Comparison of ENCODE assay signal across 22 cellular contexts in genomic region chr2:241359481-241360045, GRCh38. TPM values are rescaled to one million over a fixed set of nuclear protein-coding genes. Genes with fewer than 3 reads are reported as not detected.
DNase-seq lines count a peak whose midpoint lies in the region; ATAC-seq, FAIRE-seq and TF ChIP-seq lines count a peak whose summit lies in the region.
"Had no signal": no experiment of that assay in that cellular context is flagged by ENCODE, and none has a peak within 500 bp of the region (broad histone marks: within the 10 kb centered on the region; RNA-seq: fewer than 3 reads in every experiment).

No MANE protein-coding gene starts in this region.

- H4K91ac ChIP-seq in IMR-90 (ENCODE audit: insufficient read depth, low read depth, low read length), result no peak overlapping the region

- no peak overlapping the region for H2AK5ac ChIP-seq in IMR-90 (ENCODE audit: low read depth, low read length)

- H3K9me2 ChIP-seq in MM.1S (replicated peaks; ENCODE audit: insufficient read depth, low read length), result no peaks in the 10 kb centered on the region

- POLR2A ChIA-PET in A549 (lab: Yijun Ruan, JAX), result interaction anchor here (0.6 kb wide), 1 partner anchor 133 kb away, joined by 3 read pairs; no protein-coding TSS in a partner anchor
- POLR2A ChIA-PET in IMR-90 (lab: Charles Lee; ENCODE audit: unreplicated experiment), result no interaction called here

- peaks cover 79% of the 10 kb centered on the region for H3K79me2 ChIP-seq in MM.1S (ENCODE audit: low read length)

- H3K9ac ChIP-seq in IMR-90 (ENCODE audit: low read depth, low read length), result no peak overlapping the region
- H3K9ac ChIP-seq in duodenal mucosa (ENCODE audit: low read depth in 1 of 2, low read length in 2 of 2), result peak overlapping the region; percentile 26 to 40
- no peak overlapping the region for H3K9ac ChIP-seq in MM.1S (ENCODE audit: low read length)
- H3K9ac ChIP-seq: BLaER1, parathyroid adenoma had no signal

- H3K23ac ChIP-seq in IMR-90 (ENCODE audit: low read depth, low read length), result peak overlapping the region; percentile 56; the same call in 1 of the 2 replicates

- CTCF ChIA-PET in A549 (lab: Yijun Ruan, JAX), result interaction anchor here (0.6 to 1.0 kb wide), 2 partner anchors 32 to 119 kb away, joined by 3 read pairs; no protein-coding TSS in a partner anchor
- CTCF ChIA-PET in IMR-90 (lab: Yijun Ruan, JAX), result interaction anchor here (1.1 kb wide), 2 partner anchors 102 to 251 kb away, joined by 3 read pairs; no protein-coding TSS in a partner anchor

- no peak overlapping the region for H3K4me3 ChIP-seq in A549
- H3K4me3 ChIP-seq in IMR-90 (ENCODE audit: insufficient read depth, low read depth, low read length), result no peak overlapping the region
- peak overlapping the region; percentile 30 to 38 for H3K4me3 ChIP-seq in duodenal mucosa (ENCODE audit: low read depth in 1 of 2, low read length in 2 of 2)
- H3K4me3 ChIP-seq in MM.1S (ENCODE audit: low read length), result no peak overlapping the region
- H3K4me3 ChIP-seq: BLaER1, body of pancreas, GM23338, suprapubic skin had no signal

- no TSS peak for BruUV-seq in IMR-90 (replicated peaks; lab: Mats Ljungman, UMichigan)

- no peak overlapping the region for H4K5ac ChIP-seq in IMR-90 (ENCODE audit: low read depth, low read length)

- TF ChIP-seq EP300 in A549 (IDR thresholded peaks at IDR 0.05), result no peak

- intact Hi-C loops in IMR-90 (cut with micrococcal nuclease), result loop anchor here (5.0 kb wide), 3 partner anchors 198 to 298 kb away; partner anchors contain the start of genes ATG4B, BOK and THAP4

- H3K36me3 Mint-ChIP-seq in neural crest cell (ENCODE audit: low read depth), result peaks cover under 1% of the 10 kb centered on the region
- H3K36me3 Mint-ChIP-seq: activated naive CD8-positive, alpha-beta T cell had no signal

- TF ChIP-seq RAD21 in A549 (conservative IDR thresholded peaks at IDR 0.05 in 1 of 2, IDR thresholded peaks at IDR 0.05 in 1 of 2) (no peak), IMR-90 (IDR thresholded peaks at IDR 0.05; ENCODE audit: low read length) (no peak)

- H3K4me1 ChIP-seq in A549 (peaks cover 30% of the 10 kb centered on the region), IMR-90 (ENCODE audit: control insufficient read depth, insufficient read depth, low read length) (peaks cover 10% of the 10 kb centered on the region), duodenal mucosa (ENCODE audit: control insufficient read depth in 1 of 2, insufficient read depth in 2 of 2, low read length in 2 of 2) (peaks cover 44 to 52% of the 10 kb centered on the region in 2 donors), MM.1S (ENCODE audit: low read length) (peaks cover 24% of the 10 kb centered on the region)

- H3K9me3 Mint-ChIP-seq in neural crest cell, result no peaks in the 10 kb centered on the region
- H3K9me3 Mint-ChIP-seq: GM23338; T-helper 2 cell treated with Interferon-gamma antibody and Interleukin-4, amounts not matched to agents 5 μg/mL and 100 μg/mL, for 36 hours had no signal

- no peak overlapping the region for H3K4ac ChIP-seq in IMR-90 (ENCODE audit: low read depth, low read length)

- H3K4me2 ChIP-seq in A549, result 0 out of 3 replicates have a peak overlapping the region, but pooled peaks have one; percentile 5
- no peak overlapping the region for H3K4me2 ChIP-seq in IMR-90 (ENCODE audit: low read depth, low read length)
- H3K4me2 ChIP-seq in MM.1S (ENCODE audit: low read depth, low read length), result no peak overlapping the region
- H3K4me2 ChIP-seq: BLaER1, GM23338 had no signal

- peaks cover 2% of the 10 kb centered on the region for H3K27me3 Mint-ChIP-seq in neural crest cell (ENCODE audit: low read depth)
- H3K27me3 Mint-ChIP-seq: activated naive CD8-positive, alpha-beta T cell had no signal

- H3K9me3 ChIP-seq in A549 (no peaks in the 10 kb centered on the region), IMR-90 (ENCODE audit: control insufficient read depth, insufficient read depth, low read length) (no peaks in the 10 kb centered on the region), duodenal mucosa (ENCODE audit: control insufficient read depth in 1 of 2, low read length in 2 of 2) (no peaks in the 10 kb centered on the region), MM.1S (replicated peaks; ENCODE audit: insufficient read depth, low read length) (no peaks in the 10 kb centered on the region)
- H3K9me3 ChIP-seq: BLaER1, body of pancreas, suprapubic skin had no signal

- ATAC-seq in A549 (no peak), IMR-90 (ENCODE audit: low read depth) (no peak), HG02610 (IDR thresholded peaks at IDR 0.05; ENCODE audit: unreplicated experiment) (no peak), HG03139 (IDR thresholded peaks at IDR 0.05; ENCODE audit: unreplicated experiment) (no peak)
- ATAC-seq: activated CD4-positive, CD25-positive, alpha-beta regulatory T cell treated with anti-CD3 and anti-CD28 coated beads, Interleukin-2, amount 50 U/mL, for 24 hours; body of pancreas; GM23338 had no signal

- TF ChIP-seq POLR2A in A549 (IDR thresholded peaks at IDR 0.05; ENCODE audit: low read length) (no peak), IMR-90 (IDR thresholded peaks at IDR 0.05; ENCODE audit: low read depth, low read length) (no peak)

- in situ Hi-C loops in IMR-90 (cut with MboI; ENCODE audit: low sequenced_read_pairs), result no loop called here

- no peaks in the 10 kb centered on the region for H3K27me3 ChIP-seq in IMR-90 (ENCODE audit: control insufficient read depth, insufficient read depth, low read length)
- no peaks in the 10 kb centered on the region for H3K27me3 ChIP-seq in duodenal mucosa (ENCODE audit: control insufficient read depth in 1 of 2, insufficient read depth in 2 of 2, low read length in 2 of 2)
- no peaks in the 10 kb centered on the region for H3K27me3 ChIP-seq in MM.1S (replicated peaks; ENCODE audit: insufficient read depth, low read length)
- H3K27me3 ChIP-seq: BLaER1, body of pancreas, suprapubic skin had no signal

- H3K27ac ChIP-seq in A549 (no peak overlapping the region), IMR-90 (ENCODE audit: insufficient read depth, low read length) (no peak overlapping the region), duodenal mucosa (ENCODE audit: low read depth, low read length) (no peak overlapping the region), MM.1S (ENCODE audit: low read length) (no peak overlapping the region)
- H3K27ac ChIP-seq: BLaER1, body of pancreas, parathyroid adenoma, suprapubic skin had no signal

- FAIRE-seq in A549 (lab: Jason Lieb, UNC), result no peak
- FAIRE-seq: GM18507 had no signal

- peaks cover 25% of the 10 kb centered on the region for H3K9me1 ChIP-seq in IMR-90 (ENCODE audit: insufficient read depth, low read length)

- H2BK5ac ChIP-seq in IMR-90 (ENCODE audit: low read depth, low read length, poor library complexity, severe bottlenecking), result no peak overlapping the region

- 89% methylated on average over 7 of the region's 7 CpGs for WGBS in A549 (ENCODE audit: missing lambda C conversion rate)
- WGBS in IMR-90 (ENCODE audit: extremely low coverage in 2 of 2, insufficient read length in 1 of 2), 2 experiments, result 60% methylated on average over 2 of the region's 7 CpGs; no CpG with 5 or more reads in 1 of the 2 experiments

- H3K18ac ChIP-seq in IMR-90 (ENCODE audit: low read depth, low read length), result no peak overlapping the region

- no peak for DNase-seq in A549 (ENCODE audit: low read depth in 1 of 2, low spot score in 1 of 2)
- DNase-seq in IMR-90, result no peak
- no peak for DNase-seq in neural crest cell (ENCODE audit: low read depth, low spot score)
- no peak for DNase-seq in SHP77 (lab: John Stamatoyannopoulos, UW)
- DNase-seq in MM.1S, result no peak
- DNase-seq: activated CD8-positive, alpha-beta memory T cell treated with anti-CD3 and anti-CD28 coated beads for 24 hours; body of pancreas; cortex of kidney; NCI-H2081; NCI-H510A treated with DMSO at 0.1 percent for 48 hours; stimulated activated CD4-positive, alpha-beta T cell treated with anti-CD3 and anti-CD28 coated beads, Interleukin-4, amount 100 ng/mL, for 1 hour had no signal

- H2BK15ac ChIP-seq in IMR-90 (ENCODE audit: low read depth, low read length), result no peak overlapping the region

- no peak overlapping the region for H3K27ac Mint-ChIP-seq in neural crest cell (ENCODE audit: unreplicated experiment)
- H3K27ac Mint-ChIP-seq: activated naive CD8-positive, alpha-beta T cell; GM23338; T-helper 2 cell treated with Interferon-gamma antibody and Interleukin-4, amounts not matched to agents 5 μg/mL and 100 μg/mL, for 36 hours had no signal

- peaks cover 20% of the 10 kb centered on the region for H3K4me1 Mint-ChIP-seq in neural crest cell

- peaks cover 30 to 67% of the 10 kb centered on the region in 2 experiments for H3K79me1 ChIP-seq in IMR-90 (ENCODE audit: low read depth in 1 of 2, low read length in 2 of 2)

- no peak overlapping the region for H2BK20ac ChIP-seq in IMR-90 (ENCODE audit: low read depth, low read length)

- H2AFZ ChIP-seq in IMR-90 (replicated peaks; ENCODE audit: low read length, poor library complexity), result no peak overlapping the region
- no peak overlapping the region for H2AFZ ChIP-seq in MM.1S (ENCODE audit: low read length)
- H2AFZ ChIP-seq: GM23338, parathyroid adenoma had no signal

- peaks cover 46% of the 10 kb centered on the region for H4K20me1 ChIP-seq in IMR-90 (ENCODE audit: insufficient read depth, low read length)
- peaks cover 9% of the 10 kb centered on the region; the same call in 1 of the 2 replicates for H4K20me1 ChIP-seq in MM.1S (ENCODE audit: insufficient read depth, low read length)

- no peak overlapping the region for H2AK9ac ChIP-seq in IMR-90 (replicated peaks; ENCODE audit: low read depth, low read length, poor library complexity)

- TF ChIP-seq CTCF in A549 (IDR thresholded peaks at IDR 0.05) (no peak), IMR-90 (conservative IDR thresholded peaks at IDR 0.05; ENCODE audit: low read depth, low read length) (no peak), neural crest cell (conservative IDR thresholded peaks at IDR 0.05) (no peak), MM.1S (IDR thresholded peaks at IDR 0.05; ENCODE audit: low read length) (no peak)

- H3K36me3 ChIP-seq in IMR-90 (ENCODE audit: control insufficient read depth, insufficient read depth, low read length), result peaks cover 7% of the 10 kb centered on the region
- H3K36me3 ChIP-seq in duodenal mucosa (ENCODE audit: control insufficient read depth in 1 of 2, insufficient read depth in 2 of 2, low read length in 2 of 2), result no peaks in the 10 kb centered on the region
- H3K36me3 ChIP-seq in MM.1S (replicated peaks; ENCODE audit: insufficient read depth, low read length), result no peaks in the 10 kb centered on the region
- H3K36me3 ChIP-seq: suprapubic skin had no signal

- peaks cover 12% of the 10 kb centered on the region for H3F3A ChIP-seq in MM.1S (ENCODE audit: insufficient read depth, low read length)

- H3K14ac ChIP-seq in IMR-90 (replicated peaks; ENCODE audit: low read depth, low read length), result no peak overlapping the region; the same call in 1 of the 2 replicates

- dilution Hi-C loops in IMR-90 (cut with HindIII; ENCODE audit: low sequenced_read_pairs, unreplicated experiment), result no loop called here

- H3K56ac ChIP-seq in IMR-90 (ENCODE audit: extremely low read depth, insufficient read depth, low read length), result no peak overlapping the region

- no peak overlapping the region for H4K8ac ChIP-seq in IMR-90 (ENCODE audit: low read depth in 2 of 2, low read length in 2 of 2)

- H2BK120ac ChIP-seq in IMR-90 (ENCODE audit: low read depth, low read length), result no peak overlapping the region

- H3K4me3 Mint-ChIP-seq in neural crest cell, result peak overlapping the region; percentile 70
- H3K4me3 Mint-ChIP-seq: activated naive CD8-positive, alpha-beta T cell; GM23338; T-helper 2 cell treated with Interferon-gamma antibody and Interleukin-4, amounts not matched to agents 5 μg/mL and 100 μg/mL, for 36 hours had no signal

RNA-seq across cellular contexts. Expression of gene FARP2, which starts 3.5 kb away (rescaled TPM):
- polyA plus RNA-seq in A549 (2011; rRNA removed) (29.1 and 34.9 TPM in 2 replicates), A549 (2017; fragmentation: RNase III; extraction: RNeasy Plus Mini Kit Qiagen cat#74134 plus additional on column Dnase treatment) (16.0 to 18.8 TPM (median 17.0 TPM) in 3 replicates), IMR-90 (2012; rRNA removed) (15.5 and 17.1 TPM in 2 replicates)
- 12.5 and 16.1 TPM in 2 replicates for polyA plus RNA-seq in A549 (2012; cell fraction: cytosol; rRNA removed)
- polyA plus RNA-seq in A549 (2012; cell fraction: nucleus; rRNA removed), result 28.9 and 44.5 TPM in 2 replicates
- polyA minus RNA-seq in A549 (2011; rRNA and poly(A)+ RNA removed), result 61.8 and 62.5 TPM in 2 replicates
- total RNA-seq in IMR-90 (2012; rRNA removed) (30.8 and 38.6 TPM in 2 replicates), neural crest cell (34.4 and 36.1 TPM in 2 replicates)
- polyA plus RNA-seq in IMR-90 (2012; cell fraction: cytosol; rRNA removed), result 7.2 and 7.7 TPM in 2 replicates
- 15.5 and 22.7 TPM in 2 replicates for polyA plus RNA-seq in IMR-90 (2012; cell fraction: nucleus; rRNA removed; ENCODE audit: low replicate concordance)

RNA-seq across cellular contexts. Expression of gene SEPTIN2, which starts 43.8 kb away (rescaled TPM):
- 660 and 762 TPM in 2 replicates for polyA plus RNA-seq in A549 (2011; rRNA removed)
- 183 and 200 TPM in 2 replicates for polyA plus RNA-seq in A549 (2012; cell fraction: cytosol; rRNA removed)
- 107 and 190 TPM in 2 replicates for polyA plus RNA-seq in A549 (2012; cell fraction: nucleus; rRNA removed)
- polyA plus RNA-seq in A549 (2017; fragmentation: RNase III; extraction: RNeasy Plus Mini Kit Qiagen cat#74134 plus additional on column Dnase treatment), result 341 to 359 TPM (median 358 TPM) in 3 replicates
- polyA minus RNA-seq in A549 (2011; rRNA and poly(A)+ RNA removed), result 343 and 364 TPM in 2 replicates
- 504 and 570 TPM in 2 replicates for total RNA-seq in IMR-90 (2012; rRNA removed)
- polyA plus RNA-seq in IMR-90 (2012; rRNA removed), result 320 and 420 TPM in 2 replicates
- 75.8 and 130 TPM in 2 replicates for polyA plus RNA-seq in IMR-90 (2012; cell fraction: cytosol; rRNA removed)
- polyA plus RNA-seq in IMR-90 (2012; cell fraction: nucleus; rRNA removed; ENCODE audit: low replicate concordance), result 96.8 and 681 TPM in 2 replicates
- total RNA-seq in neural crest cell, result 466 and 490 TPM in 2 replicates

RNA-seq across cellular contexts. Expression of gene HDLBP, which starts 44.1 kb away (rescaled TPM):
- 292 and 330 TPM in 2 replicates for polyA plus RNA-seq in A549 (2011; rRNA removed)
- polyA plus RNA-seq in A549 (2012; cell fraction: cytosol; rRNA removed), result 204 and 209 TPM in 2 replicates
- polyA plus RNA-seq in A549 (2012; cell fraction: nucleus; rRNA removed), result 276 and 324 TPM in 2 replicates
- 237 to 256 TPM (median 248 TPM) in 3 replicates for polyA plus RNA-seq in A549 (2017; fragmentation: RNase III; extraction: RNeasy Plus Mini Kit Qiagen cat#74134 plus additional on column Dnase treatment)
- polyA minus RNA-seq in A549 (2011; rRNA and poly(A)+ RNA removed), result 657 and 686 TPM in 2 replicates
- total RNA-seq in IMR-90 (2012; rRNA removed), result 1,093 and 1,165 TPM in 2 replicates
- 648 and 649 TPM in 2 replicates for polyA plus RNA-seq in IMR-90 (2012; rRNA removed)
- polyA plus RNA-seq in IMR-90 (2012; cell fraction: cytosol; rRNA removed), result 217 and 232 TPM in 2 replicates
- 545 and 768 TPM in 2 replicates for polyA plus RNA-seq in IMR-90 (2012; cell fraction: nucleus; rRNA removed; ENCODE audit: low replicate concordance)
- 320 and 333 TPM in 2 replicates for total RNA-seq in neural crest cell

Comparison
In these comparisons a context has a peak if more than half of its experiments do, and no peak if none do; other contexts are left out.
1. H3K4me3 ChIP-seq: peak in duodenal mucosa (2 of 2); none in A549 (single experiment), IMR-90 (single experiment) and MM.1S (single experiment).
2. H3K9ac ChIP-seq: peak in duodenal mucosa (2 of 2); none in IMR-90 (single experiment) and MM.1S (single experiment).